Comparison of ENCODE assay signal across 8 cellular contexts in the genomic region with DNA sequence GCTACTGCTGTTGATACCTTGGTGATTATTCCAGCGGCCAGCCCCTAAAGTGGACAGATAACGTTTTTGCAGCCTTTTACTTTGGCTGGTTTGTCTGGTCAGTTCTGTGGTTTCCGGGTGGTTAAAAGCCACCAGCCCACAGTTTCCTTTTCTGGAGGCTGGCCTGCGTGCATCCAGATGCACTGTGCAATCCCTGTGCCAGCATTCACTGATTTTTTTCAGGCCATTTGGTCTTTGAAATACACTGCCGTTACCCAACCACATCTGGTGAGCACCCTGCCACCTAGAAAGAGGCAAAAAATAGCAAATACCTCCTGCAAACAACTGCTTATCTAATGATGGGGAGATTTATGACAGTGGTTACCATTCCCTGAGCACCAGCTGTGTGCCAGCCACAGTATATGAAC.
DNase-seq lines count a peak whose midpoint lies in the region; ATAC-seq lines count a peak whose summit lies in the region.

No MANE protein-coding gene starts in this region.

- peak overlapping the region; percentile 75 for H3K27ac ChIP-seq in substantia nigra (ENCODE audit: low read depth, low read length, poor library complexity, severe bottlenecking)

- peak overlapping the region; percentile 78 for H3K4me3 Mint-ChIP-seq in T-helper 1 cell treated with Interleukin-12 subunit alpha and Interleukin-12 subunit beta and Interleukin-4 antibody, amounts not matched to agents 30 μg/mL and 1 μg/mL, for 36 hours

- DNase-seq in T-helper 1 cell = no peak
- DNase-seq in NOMO-1 treated with dmso at 0.1 percent for 144 hours (lab: John Stamatoyannopoulos, UW; ENCODE audit: unreplicated experiment) = peak; percentile 78
- peak; percentile 3 for DNase-seq in central memory CD4-positive, alpha-beta T cell
- DNase-seq in left kidney (ENCODE audit: low read depth, low spot score) = peak; percentile 34
- peak in 22 of 49 donors; percentile 3 to 43 (median 22) for DNase-seq in substantia nigra (lab: John Stamatoyannopoulos, UW)
- DNase-seq in GDM1 (lab: John Stamatoyannopoulos, UW) = no peak

- no peaks in the 10 kb centered on the region for H3K27me3 Mint-ChIP-seq in T-helper 1 cell treated with Interleukin-12 subunit alpha and Interleukin-12 subunit beta and Interleukin-4 antibody, amounts not matched to agents 30 μg/mL and 1 μg/mL, for 36 hours (ENCODE audit: low read depth)

- H3K9me3 Mint-ChIP-seq in T-helper 1 cell treated with Interleukin-12 subunit alpha and Interleukin-12 subunit beta and Interleukin-4 antibody, amounts not matched to agents 30 μg/mL and 1 μg/mL, for 36 hours = peaks cover 4% of the 10 kb centered on the region

- H3K36me3 Mint-ChIP-seq in T-helper 1 cell treated with Interleukin-12 subunit alpha and Interleukin-12 subunit beta and Interleukin-4 antibody, amounts not matched to agents 30 μg/mL and 1 μg/mL, for 36 hours (ENCODE audit: low read depth) = no peaks in the 10 kb centered on the region

- peaks cover 13% of the 10 kb centered on the region for H3K4me1 Mint-ChIP-seq in T-helper 1 cell treated with Interleukin-12 subunit alpha and Interleukin-12 subunit beta and Interleukin-4 antibody, amounts not matched to agents 30 μg/mL and 1 μg/mL, for 36 hours (ENCODE audit: low read depth)

- peak; percentile 2 for ATAC-seq in HG02623 (IDR thresholded peaks at IDR 0.05; ENCODE audit: unreplicated experiment)

- H3K27ac Mint-ChIP-seq in T-helper 1 cell treated with Interleukin-12 subunit alpha and Interleukin-12 subunit beta and Interleukin-4 antibody, amounts not matched to agents 30 μg/mL and 1 μg/mL, for 36 hours = peak overlapping the region; percentile 31

Comparison
In these comparisons a context has a peak if more than half of its experiments do, and no peak if none do; other contexts are left out.
1. DNase-seq: peak in NOMO-1 treated with dmso at 0.1 percent for 144 hours (single experiment), central memory CD4-positive, alpha-beta T cell (single experiment) and left kidney (single experiment); none in T-helper 1 cell (0 of 5) and GDM1 (single experiment).